Comparison of ENCODE assay signal across 1 cellular context in genomic region chr1:159562680-159563079, GRCh38.
TF ChIP-seq lines count a peak whose summit lies in the region.

No MANE protein-coding gene starts in this region.

TF ChIP-seq in GM23338, 12 proteins besides CTCF, POLR2A, EP300 and RAD21 (continued from another document):
- TF ChIP-seq REST (IDR thresholded peaks at IDR 0.05; ENCODE audit: unreplicated experiment), result no peak
- TF ChIP-seq JUNB (IDR thresholded peaks at IDR 0.05; ENCODE audit: unreplicated experiment), result no peak
- no peak for TF ChIP-seq POLR2AphosphoS5 (IDR thresholded peaks at IDR 0.05; ENCODE audit: low read depth)
- no peak for TF ChIP-seq EZH2phosphoT487 (IDR thresholded peaks at IDR 0.05; ENCODE audit: unreplicated experiment)
- no peak for TF ChIP-seq NANOG (IDR thresholded peaks at IDR 0.05; ENCODE audit: borderline replicate concordance)
- TF ChIP-seq EZH2 (IDR thresholded peaks at IDR 0.05; ENCODE audit: low read depth, unreplicated experiment), result no peak
- TF ChIP-seq ZNF331 (CRISPR knock-in tag; IDR thresholded peaks at IDR 0.05; ENCODE audit: low read depth), result no peak
- no peak for TF ChIP-seq ZNF114 (CRISPR knock-in tag; IDR thresholded peaks at IDR 0.05)
